ENCODE assay signal across 8 cellular contexts in genomic region chr14:75428230-75429104, GRCh38. TPM values are rescaled to one million over a fixed set of nuclear protein-coding genes. Genes with fewer than 3 reads are reported as not detected.
DNase-seq lines count a peak whose midpoint lies in the region; ATAC-seq and TF ChIP-seq lines count a peak whose summit lies in the region.

No MANE protein-coding gene starts in this region.

- H3K79me2 ChIP-seq in trophoblast cell (ENCODE audit: control insufficient read depth, insufficient read depth, low read length, poor library complexity): peaks cover 29% of the 10 kb centered on the region

- peak overlapping the region; percentile 98 for H3K4ac ChIP-seq in trophoblast cell (ENCODE audit: low read depth, low read length)

- H3K23ac ChIP-seq in trophoblast cell (ENCODE audit: low read length): no peak overlapping the region

- intact Hi-C loops in cardiac septum (cut with DNase I): loop anchor here (5.0 kb wide), 1 partner anchor 121 kb away; no protein-coding TSS in a partner anchor

- peak overlapping the region; percentile 52 for H2AFZ ChIP-seq in trophoblast cell (ENCODE audit: insufficient read depth, low read length, poor library complexity)

- H2BK5ac ChIP-seq in trophoblast cell (ENCODE audit: low read depth, low read length, poor library complexity): peak overlapping the region; percentile 70

- peak overlapping the region; percentile 26 for H2BK120ac ChIP-seq in trophoblast cell (ENCODE audit: insufficient read depth, low read length, poor library complexity)

- H3K4me3 Mint-ChIP-seq in IgD-negative memory B cell: peak overlapping the region; percentile 82 to 94 (median 88)

- H3K14ac ChIP-seq in trophoblast cell (ENCODE audit: low read length): peak overlapping the region; percentile 84

- H3K4me1 Mint-ChIP-seq in IgD-negative memory B cell: peaks cover 12 to 30% (median 21%) of the 10 kb centered on the region in 3 donors

- peak overlapping the region; percentile 86 for H4K91ac ChIP-seq in trophoblast cell (ENCODE audit: low read depth, low read length)

- H3K79me1 ChIP-seq in trophoblast cell (ENCODE audit: low read length): peaks cover 21% of the 10 kb centered on the region

- peak overlapping the region; percentile 67 for H4K8ac ChIP-seq in trophoblast cell (ENCODE audit: low read depth, low read length)

- H2AK5ac ChIP-seq in trophoblast cell (ENCODE audit: low read length): peak overlapping the region; percentile 40

- WGBS in trophoblast cell (ENCODE audit: extremely low coverage, insufficient coverage, insufficient read length): no CpG with 5 or more reads among the region's 64 CpGs

- peaks cover 6% of the 10 kb centered on the region for H3K36me3 Mint-ChIP-seq in IgD-negative memory B cell

- H3K9ac ChIP-seq in trophoblast cell (ENCODE audit: low read length): peak overlapping the region; percentile 64

- DNase-seq in AG08395 (ENCODE audit: low spot score) (peak; percentile 55), cardiac septum (ENCODE audit: low spot score) (peak; percentile 81), trophoblast cell (peak in 1 of 2 donors; percentile 49)
- peak; percentile 41 for DNase-seq in activated naive CD4-positive, alpha-beta T cell treated with anti-CD3 and anti-CD28 coated beads, Interleukin-2, amount 50 U/mL, for 16 hours
- DNase-seq in activated effector memory CD4-positive, alpha-beta T cell treated with anti-CD3 and anti-CD28 coated beads, Interleukin-2, amount 50 U/mL, for 16 hours: no peak

- H3K27me3 ChIP-seq in trophoblast cell (ENCODE audit: insufficient read depth, low read length): no peaks in the 10 kb centered on the region

- peaks cover 1% of the 10 kb centered on the region for H3K27me3 Mint-ChIP-seq in IgD-negative memory B cell

- peak overlapping the region; percentile 81 for H3K4me2 ChIP-seq in trophoblast cell (ENCODE audit: low read length)

- H3K18ac ChIP-seq in trophoblast cell (ENCODE audit: low read length): peak overlapping the region; percentile 82

- ATAC-seq in GM19023 (IDR thresholded peaks at IDR 0.05; ENCODE audit: unreplicated experiment) (peak; percentile 20), GM18505 (IDR thresholded peaks at IDR 0.05; ENCODE audit: unreplicated experiment) (no peak)

- peak overlapping the region; percentile 6 for H4K12ac ChIP-seq in trophoblast cell (ENCODE audit: low read depth, low read length)

- peak overlapping the region; percentile 38 for H2BK12ac ChIP-seq in trophoblast cell (ENCODE audit: low read length)

- H3K36me3 ChIP-seq in trophoblast cell (ENCODE audit: control insufficient read depth in 1 of 2, insufficient read depth in 2 of 2, low read length in 2 of 2): peaks cover 11 to 12% of the 10 kb centered on the region in 2 experiments

- H3K9me3 Mint-ChIP-seq in IgD-negative memory B cell: no peaks in the 10 kb centered on the region

- no peak for TF ChIP-seq POLR2A in GM18505 (IDR thresholded peaks at IDR 0.05; ENCODE audit: borderline replicate concordance, extremely low read depth, insufficient read depth, insufficient read length)

- peak overlapping the region; percentile 44 for H3K27ac ChIP-seq in trophoblast cell (ENCODE audit: low read depth, low read length)

- H3K27ac Mint-ChIP-seq in IgD-negative memory B cell: no peak overlapping the region

- H3K4me3 ChIP-seq in trophoblast cell (ENCODE audit: low read depth, low read length): peak overlapping the region; percentile 83

- H3K4me1 ChIP-seq in trophoblast cell (ENCODE audit: control insufficient read depth in 1 of 2, insufficient read depth in 2 of 2, low read length in 2 of 2): peaks cover 35 to 47% of the 10 kb centered on the region in 2 experiments

- peaks cover under 1% of the 10 kb centered on the region for H3K9me3 ChIP-seq in trophoblast cell (ENCODE audit: insufficient read depth, low read depth, low read length)

RNA-seq across cellular contexts. Expression of gene JDP2, which starts 0.6 kb away (rescaled TPM):
- 14.9 TPM for polyA plus RNA-seq in IgD-negative memory B cell
- total RNA-seq in cardiac septum: 13.4 TPM
- 39.5 and 42.3 TPM in 2 replicates for polyA plus RNA-seq in trophoblast cell (2013)
